Comparison of ENCODE assay signal across 25 cellular contexts in the genomic region with DNA sequence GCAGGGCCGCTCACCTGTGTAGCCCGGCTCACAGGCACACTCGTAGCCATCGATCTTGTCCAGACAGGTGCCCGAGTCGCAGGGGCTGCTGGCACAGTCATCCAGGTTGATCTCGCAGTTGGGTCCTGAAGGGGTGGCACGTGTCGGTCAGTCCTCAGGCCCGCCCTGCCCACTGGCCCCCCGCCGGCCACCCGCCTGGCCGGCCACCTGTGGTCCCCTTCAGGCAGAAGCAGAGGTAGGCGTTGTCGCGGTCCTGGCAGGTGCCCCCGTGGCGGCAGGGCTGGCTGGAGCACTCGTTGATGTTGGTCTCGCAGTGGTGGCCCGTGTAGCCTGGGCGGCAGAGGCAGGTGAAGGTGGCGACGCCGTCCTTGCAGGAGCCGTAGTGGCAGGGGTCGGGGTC.
"Had no signal": no experiment of that assay in that cellular context is flagged by ENCODE, and none has a peak within 500 bp of the region (broad histone marks: within the 10 kb centered on the region; RNA-seq: fewer than 3 reads in every experiment).

No MANE protein-coding gene starts in this region.

- H3K4me3 ChIP-seq: heart left ventricle, left ventricle myocardium inferior, neural progenitor cell, ovary, prostate gland, smooth muscle cell, thoracic aorta, tibial artery, uterus had no signal

- H3K27me3 ChIP-seq: heart left ventricle, neural progenitor cell, ovary, tibial artery, uterus had no signal

- H3K27ac ChIP-seq: neural progenitor cell, ovary, prostate gland, thoracic aorta, tibial artery, uterus had no signal

- H3K9me3 ChIP-seq: heart left ventricle, left ventricle myocardium inferior, ovary, prostate gland, thoracic aorta, tibial artery, uterus had no signal

- H3K36me3 ChIP-seq: neural progenitor cell, ovary, uterus had no signal

- H3K9ac ChIP-seq: neural progenitor cell had no signal

- H2AFZ ChIP-seq: neural progenitor cell had no signal

- H3K4me2 ChIP-seq: neural progenitor cell, smooth muscle cell had no signal

- DNase-seq: heart left ventricle; immature natural killer cell; kidney; left ventricle myocardium inferior; mesendoderm; naive B cell; natural killer cell; nephron progenitor cell; ovary; posterior cingulate gyrus; retina; right cardiac atrium; stimulated activated CD4-positive, alpha-beta T cell treated with anti-CD3 and anti-CD28 coated beads, Interleukin-1b, Interleukin-23, amount 100 ng/mL, for 48 hours; stimulated activated CD4-positive, alpha-beta T cell treated with anti-CD3 and anti-CD28 coated beads, Interleukin-2, amount 100 ng/mL, for 48 hours; stimulated activated CD4-positive, alpha-beta T cell treated with anti-CD3 and anti-CD28 coated beads, Interleukin-4, amount 100 ng/mL, for 4 hours; stimulated activated CD8-positive, alpha-beta memory T cell treated with anti-CD3 and anti-CD28 coated beads, Interleukin-4, amount 100 ng/mL, for 48 hours; stimulated activated naive CD4-positive, alpha-beta T cell treated with Interleukin-2 at 50 U/mL for 16 hours; stimulated activated naive CD8-positive, alpha-beta T cell treated with anti-CD3 and anti-CD28 coated beads, Interleukin-15, amount 100 ng/mL, for 72 hours; tibial artery; trophoblast cell; uterus had no signal

- H3K4me1 ChIP-seq: neural progenitor cell, prostate gland, tibial artery, uterus had no signal
